Comparison of ENCODE assay signal across 17 cellular contexts in the genomic region with DNA sequence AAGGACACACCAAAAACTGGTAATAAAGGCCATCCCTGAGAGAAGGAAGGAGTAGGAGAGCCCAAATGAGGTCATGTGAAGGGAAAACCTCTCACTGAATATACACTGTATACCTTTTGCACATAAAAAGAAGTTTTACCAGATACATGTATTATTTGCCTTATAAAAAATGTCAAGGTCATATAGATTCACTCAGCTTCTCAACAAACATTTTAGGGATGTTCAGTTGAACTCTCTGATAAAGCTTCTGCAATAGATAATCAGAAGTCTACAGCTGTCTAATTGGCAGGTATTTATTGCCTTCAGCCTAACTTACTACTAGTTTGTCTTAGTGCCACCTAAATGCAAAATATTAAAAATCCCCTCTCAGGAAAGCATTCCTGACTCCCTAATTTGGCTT. TPM values are rescaled to one million over a fixed set of nuclear protein-coding genes. Genes with fewer than 3 reads are reported as not detected.
DNase-seq lines count a peak whose midpoint lies in the region; ATAC-seq, FAIRE-seq and TF ChIP-seq lines count a peak whose summit lies in the region.
"Had no signal": no experiment of that assay in that cellular context is flagged by ENCODE, and none has a peak within 500 bp of the region (broad histone marks: within the 10 kb centered on the region; RNA-seq: fewer than 3 reads in every experiment).

No MANE protein-coding gene starts in this region.

- H3K4me3 ChIP-seq in HEK293 (ENCODE audit: low read depth, low read length), result no peak overlapping the region
- H3K4me3 ChIP-seq in IMR-90 (ENCODE audit: insufficient read depth, low read depth, low read length), result no peak overlapping the region
- H3K4me3 ChIP-seq in GM12878, result no peak overlapping the region
- H3K4me3 ChIP-seq: A549, HAP-1 had no signal

- TF ChIP-seq RAD21 in IMR-90 (IDR thresholded peaks at IDR 0.05; ENCODE audit: low read length), result no peak
- no peak for TF ChIP-seq RAD21 in GM12878 (IDR thresholded peaks at IDR 0.05; ENCODE audit: insufficient read depth, low read depth, low read length)

- peak; percentile 23 for FAIRE-seq in GM12878 (lab: Jason Lieb, UNC)
- FAIRE-seq: A549, GM19239, H1 had no signal

- H3K36me3 ChIP-seq in HEK293 (ENCODE audit: control insufficient read depth in 2 of 2, insufficient read depth in 1 of 2, low read length in 2 of 2), result no peaks in the 10 kb centered on the region; a peak in 1 of 3 replicates
- H3K36me3 ChIP-seq in IMR-90 (ENCODE audit: control insufficient read depth, insufficient read depth, low read length), result no peaks in the 10 kb centered on the region
- H3K36me3 ChIP-seq in GM12878 (ENCODE audit: control insufficient read depth in 2 of 2, insufficient read depth in 2 of 2, low read length in 1 of 2), result no peaks in the 10 kb centered on the region
- H3K36me3 ChIP-seq: HAP-1 had no signal

- no peak for TF ChIP-seq CTCF in HEK293 (tag by site-specific recombination; IDR thresholded peaks at IDR 0.05)
- no peak for TF ChIP-seq CTCF in IMR-90 (conservative IDR thresholded peaks at IDR 0.05; ENCODE audit: low read depth, low read length)
- TF ChIP-seq CTCF in GM12878 (IDR thresholded peaks at IDR 0.05 in 2 of 3, conservative IDR thresholded peaks at IDR 0.05 in 1 of 3; ENCODE audit: control insufficient read depth in 2 of 3, extremely low read depth in 1 of 3, insufficient read depth in 1 of 3, low read depth in 3 of 3, low read length in 3 of 3), result no peak
- TF ChIP-seq CTCF in mesothelial cell of epicardium (IDR thresholded peaks at IDR 0.05; ENCODE audit: unreplicated experiment), result no peak

- POLR2A ChIA-PET in HEK293 (lab: Yijun Ruan, JAX), result no interaction called here
- POLR2A ChIA-PET in IMR-90 (lab: Charles Lee; ENCODE audit: unreplicated experiment), result interaction anchor here (0.7 kb wide), 1 partner anchor 511 kb away, joined by 3 read pairs; no protein-coding TSS in a partner anchor
- POLR2A ChIA-PET in GM12878 (lab: Charles Lee), result no interaction called here

- RAD21 ChIA-PET in GM12878 (lab: Charles Lee; ENCODE audit: unreplicated experiment), result interaction anchor here (0.6 kb wide), 1 partner anchor 8 kb away, joined by 3 read pairs; no protein-coding TSS in a partner anchor

- H4K91ac ChIP-seq in IMR-90 (ENCODE audit: insufficient read depth, low read depth, low read length), result no peak overlapping the region

- intact Hi-C loops in IMR-90 (cut with micrococcal nuclease) (no loop called here), GM12878 (cut with micrococcal nuclease; ENCODE audit: unreplicated experiment) (no loop called here)

- H3K4me2 ChIP-seq in IMR-90 (ENCODE audit: low read depth, low read length), result no peak overlapping the region
- H3K4me2 ChIP-seq in GM12878 (ENCODE audit: control insufficient read depth, insufficient read depth), result no peak overlapping the region
- H3K4me2 ChIP-seq: A549 had no signal

- H3K27me3 ChIP-seq in IMR-90 (ENCODE audit: control insufficient read depth, insufficient read depth, low read length), result no peaks in the 10 kb centered on the region
- H3K27me3 ChIP-seq in GM12878 (replicated peaks in 1 of 2; ENCODE audit: control insufficient read depth in 2 of 2, insufficient read depth in 2 of 2, low read length in 1 of 2), result no peaks in the 10 kb centered on the region

- CTCF ChIA-PET in HEK293 (lab: Yijun Ruan, JAX) (no interaction called here), IMR-90 (lab: Yijun Ruan, JAX) (no interaction called here), GM12878 (lab: Yijun Ruan, JAX) (interaction anchor here (0.6 to 1.9 kb wide), 3 partner anchors 10 to 253 kb away, joined by 3 to 8 read pairs (median 4); no protein-coding TSS in a partner anchor)

- no peak overlapping the region for H3K27ac ChIP-seq in HEK293 (ENCODE audit: extremely low read depth, low read depth, low read length)
- no peak overlapping the region for H3K27ac ChIP-seq in IMR-90 (ENCODE audit: insufficient read depth, low read length)
- no peak overlapping the region for H3K27ac ChIP-seq in GM12878 (ENCODE audit: control insufficient read depth, insufficient read depth)
- H3K27ac ChIP-seq: A549 had no signal

- dilution Hi-C loops in IMR-90 (cut with HindIII; ENCODE audit: low sequenced_read_pairs, unreplicated experiment), result no loop called here

- H3K14ac ChIP-seq in IMR-90 (replicated peaks; ENCODE audit: low read depth, low read length), result no peak overlapping the region; the same call in 1 of the 2 replicates

- peaks cover 10% of the 10 kb centered on the region for H3K4me1 Mint-ChIP-seq in mesothelial cell of epicardium

- no peaks in the 10 kb centered on the region for H3K9me3 ChIP-seq in HEK293 (ENCODE audit: control insufficient read depth, insufficient read depth, low read depth, low read length)
- H3K9me3 ChIP-seq in IMR-90 (ENCODE audit: control insufficient read depth, insufficient read depth, low read length), result no peaks in the 10 kb centered on the region
- H3K9me3 ChIP-seq in GM12878 (replicated peaks; ENCODE audit: control insufficient read depth, insufficient read depth, low read length), result no peaks in the 10 kb centered on the region
- H3K9me3 ChIP-seq: A549, Caco-2, HAP-1 had no signal

- DNase-seq in IMR-90 (no peak), GM12878 (ENCODE audit: low read depth, low spot score) (no peak), mesothelial cell of epicardium (ENCODE audit: low spot score in 2 of 2, unreplicated experiment in 2 of 2) (no peak), NCI-H1092 treated with DMSO at 0.1 percent for 48 hours (lab: John Stamatoyannopoulos, UW) (no peak), NOMO-1 treated with DMSO at 0.1 percent for 48 hours (lab: John Stamatoyannopoulos, UW; ENCODE audit: unreplicated experiment) (no peak)
- DNase-seq: Caco-2; CD8-positive, alpha-beta T cell; DND-41; GDM1; HFFc6 had no signal

- no peak overlapping the region for H2BK20ac ChIP-seq in IMR-90 (ENCODE audit: low read depth, low read length)

- peaks cover 2% of the 10 kb centered on the region; the same call in 1 of the 2 replicates for H3K9me1 ChIP-seq in IMR-90 (ENCODE audit: insufficient read depth, low read length)

- in situ Hi-C loops in IMR-90 (cut with MboI; ENCODE audit: low sequenced_read_pairs) (no loop called here), GM12878 (cut with MboI) (no loop called here)

- H3K23ac ChIP-seq in IMR-90 (ENCODE audit: low read depth, low read length), result peak overlapping the region; percentile 69; the same call in 1 of the 2 replicates

- peaks cover 13% of the 10 kb centered on the region for H3K79me2 ChIP-seq in GM12878 (ENCODE audit: control insufficient read depth, insufficient read depth, low read length)

- H4K20me1 ChIP-seq in IMR-90 (ENCODE audit: insufficient read depth, low read length) (peaks cover 40% of the 10 kb centered on the region), GM12878 (ENCODE audit: control insufficient read depth, insufficient read depth) (no peaks in the 10 kb centered on the region)

- peaks cover 13% of the 10 kb centered on the region for H3K4me1 ChIP-seq in HEK293 (ENCODE audit: control insufficient read depth, insufficient read depth, low read length)
- H3K4me1 ChIP-seq in IMR-90 (ENCODE audit: control insufficient read depth, insufficient read depth, low read length), result no peaks in the 10 kb centered on the region
- peaks cover 2% of the 10 kb centered on the region; the same call in 1 of the 2 replicates for H3K4me1 ChIP-seq in GM12878 (ENCODE audit: control insufficient read depth, insufficient read depth, low read length)

- no peak for TF ChIP-seq POLR2A in IMR-90 (IDR thresholded peaks at IDR 0.05; ENCODE audit: low read depth, low read length)
- no peak for TF ChIP-seq POLR2A in GM12878 (IDR thresholded peaks at IDR 0.05; ENCODE audit: low read depth, low read length)

- no peak overlapping the region for H2AK9ac ChIP-seq in IMR-90 (replicated peaks; ENCODE audit: low read depth, low read length, poor library complexity)

- no peak overlapping the region for H2BK15ac ChIP-seq in IMR-90 (ENCODE audit: low read depth, low read length)

- H3K27ac Mint-ChIP-seq in mesothelial cell of epicardium, result peak overlapping the region; percentile 71
- H3K27ac Mint-ChIP-seq: CD14-positive monocyte; CD8-positive, alpha-beta T cell; HFFc6 had no signal

- H2BK120ac ChIP-seq in IMR-90 (ENCODE audit: low read depth, low read length), result no peak overlapping the region

- no peak overlapping the region for H4K8ac ChIP-seq in IMR-90 (ENCODE audit: low read depth in 2 of 2, low read length in 2 of 2)

- TF ChIP-seq EP300 in GM12878 (IDR thresholded peaks at IDR 0.05; ENCODE audit: borderline replicate concordance in 1 of 2, control insufficient read depth in 1 of 2, low read depth in 2 of 2, low read length in 2 of 2), result no peak

- H2AFZ ChIP-seq in IMR-90 (replicated peaks; ENCODE audit: low read length, poor library complexity), result no peak overlapping the region
- H2AFZ ChIP-seq in GM12878 (ENCODE audit: control insufficient read depth, low read depth, low read length), result no peak overlapping the region

- no peak overlapping the region for H3K4me3 Mint-ChIP-seq in mesothelial cell of epicardium
- H3K4me3 Mint-ChIP-seq: CD14-positive monocyte; CD8-positive, alpha-beta T cell; HFFc6 had no signal

- peaks cover 28 to 62% of the 10 kb centered on the region in 2 experiments for H3K79me1 ChIP-seq in IMR-90 (ENCODE audit: low read depth in 1 of 2, low read length in 2 of 2)

- H3K9ac ChIP-seq in IMR-90 (ENCODE audit: low read depth, low read length), result no peak overlapping the region
- no peak overlapping the region for H3K9ac ChIP-seq in GM12878 (ENCODE audit: control insufficient read depth, insufficient read depth, low read length)

- H3K4ac ChIP-seq in IMR-90 (ENCODE audit: low read depth, low read length), result no peak overlapping the region

- no TSS peak for BruUV-seq in IMR-90 (replicated peaks; lab: Mats Ljungman, UMichigan)
- no TSS peak for BruUV-seq in GM12878 (replicated peaks; lab: Mats Ljungman, UMichigan)

- H3K27me3 Mint-ChIP-seq in mesothelial cell of epicardium (ENCODE audit: low read depth), result no peaks in the 10 kb centered on the region

- H2AK5ac ChIP-seq in IMR-90 (ENCODE audit: low read depth, low read length), result no peak overlapping the region

- no peak overlapping the region for H3K56ac ChIP-seq in IMR-90 (ENCODE audit: extremely low read depth, insufficient read depth, low read length)

- H2BK5ac ChIP-seq in IMR-90 (ENCODE audit: low read depth, low read length, poor library complexity, severe bottlenecking), result no peak overlapping the region

- H3K18ac ChIP-seq in IMR-90 (ENCODE audit: low read depth, low read length), result no peak overlapping the region

- H3K36me3 Mint-ChIP-seq in mesothelial cell of epicardium, result no peaks in the 10 kb centered on the region

- SMC1A ChIA-PET in GM12878 (lab: Charles Lee; ENCODE audit: uncharacterized antibody, unreplicated experiment), result interaction anchor here (0.6 kb wide), 1 partner anchor 301 kb away, joined by 3 read pairs; no protein-coding TSS in a partner anchor

- no peak overlapping the region for H4K5ac ChIP-seq in IMR-90 (ENCODE audit: low read depth, low read length)

- no peaks in the 10 kb centered on the region for H3K9me3 Mint-ChIP-seq in mesothelial cell of epicardium
- H3K9me3 Mint-ChIP-seq: CD14-positive monocyte; CD8-positive, alpha-beta T cell; HFFc6 had no signal

- ATAC-seq in IMR-90 (ENCODE audit: low read depth) (no peak), GM12878 (no peak), GM21576 (IDR thresholded peaks at IDR 0.05; ENCODE audit: unreplicated experiment) (no peak)
- ATAC-seq: A549; CD8-positive, alpha-beta T cell had no signal

RNA-seq across cellular contexts. Expression of a gene that starts 8.7 kb away (rescaled TPM):
- total RNA-seq in IMR-90 (2012; rRNA removed), result 45.3 and 48.3 TPM in 2 replicates
- 21.9 and 28.0 TPM in 2 replicates for polyA plus RNA-seq in IMR-90 (2012; rRNA removed)
- 11.6 and 19.2 TPM in 2 replicates for polyA plus RNA-seq in IMR-90 (2012; cell fraction: cytosol; rRNA removed)
- polyA plus RNA-seq in IMR-90 (2012; cell fraction: nucleus; rRNA removed; ENCODE audit: low replicate concordance), result 20.3 and 77.4 TPM in 2 replicates
- total RNA-seq in GM12878 (2013; cell fraction: nucleolus; rRNA removed), result 123 and 135 TPM in 2 replicates
- 22.1 and 22.2 TPM in 2 replicates for total RNA-seq in GM12878 (2014; rRNA removed)
- 15.2 and 17.7 TPM in 2 replicates for total RNA-seq in GM12878 (2014; rRNA removed; fragmentation: Illumina TruSeq; extraction: Trizol)
- 13.4 and 19.0 TPM in 2 replicates for total RNA-seq in GM12878 (2021)
- 10.6 TPM for polyA plus RNA-seq in GM12878 (2011; ENCODE audit: low read depth)
- polyA plus RNA-seq in GM12878 (2011; rRNA removed), result 27.5 and 29.4 TPM in 2 replicates
- polyA plus RNA-seq in GM12878 (2011; cell fraction: cytosol; rRNA removed), result 17.6 and 23.7 TPM in 2 replicates
- 46.6 and 57.2 TPM in 2 replicates for polyA plus RNA-seq in GM12878 (2011; cell fraction: nucleus; rRNA removed)
- 11.2 and 13.6 TPM in 2 replicates for polyA plus RNA-seq in GM12878 (2012)
- 15.1 and 21.3 TPM in 2 replicates for polyA plus RNA-seq in GM12878 (2014; fragmentation: Illumina TruSeq; extraction: Trizol)
- polyA plus RNA-seq in GM12878 (2014; fragmentation: Nextera tagmentation; extraction: Ambion mirVana), result 1 to 10 TPM; 6.2 to 9.0 TPM
- 16.0 and 19.3 TPM in 2 replicates for polyA plus RNA-seq in GM12878 (2014; rRNA removed)
- polyA plus RNA-seq in GM12878 (2016; fragmentation: Nextera tagmentation; extraction: Ambion mirVana), result 10 to 100 TPM; 14.5 to 15.9 TPM
- polyA minus RNA-seq in GM12878 (2011; rRNA and poly(A)+ RNA removed), result 41.2 and 50.5 TPM in 2 replicates
- polyA minus RNA-seq in GM12878 (2011; cell fraction: cytosol; rRNA and poly(A)+ RNA removed), result 4.1 and 12.2 TPM in 2 replicates
- 24.5 and 55.5 TPM in 2 replicates for polyA minus RNA-seq in GM12878 (2011; cell fraction: nucleus; rRNA and poly(A)+ RNA removed)
- total RNA-seq in mesothelial cell of epicardium, result 112 to 123 TPM (median 117 TPM) in 3 replicates

RNA-seq across cellular contexts. Expression of a gene that starts 30.7 kb away (rescaled TPM):
- total RNA-seq in IMR-90 (2012; rRNA removed), result 16.7 and 27.6 TPM in 2 replicates
- polyA plus RNA-seq in IMR-90 (2012; rRNA removed), result 27.0 and 40.1 TPM in 2 replicates
- polyA plus RNA-seq in IMR-90 (2012; cell fraction: cytosol; rRNA removed), result 19.7 and 28.3 TPM in 2 replicates
- polyA plus RNA-seq in IMR-90 (2012; cell fraction: nucleus; rRNA removed; ENCODE audit: low replicate concordance), result 60.9 and 121 TPM in 2 replicates
- total RNA-seq in GM12878 (2013; cell fraction: nucleolus; rRNA removed), result 184 and 193 TPM in 2 replicates
- total RNA-seq in GM12878 (2014; rRNA removed), result 59.9 and 72.0 TPM in 2 replicates
- total RNA-seq in GM12878 (2014; rRNA removed; fragmentation: Illumina TruSeq; extraction: Trizol), result 54.9 and 58.3 TPM in 2 replicates
- 44.7 and 48.1 TPM in 2 replicates for total RNA-seq in GM12878 (2021)
- polyA plus RNA-seq in GM12878 (2011; ENCODE audit: low read depth), result 67.3 TPM
- 115 and 116 TPM in 2 replicates for polyA plus RNA-seq in GM12878 (2011; rRNA removed)
- 98.4 and 120 TPM in 2 replicates for polyA plus RNA-seq in GM12878 (2011; cell fraction: cytosol; rRNA removed)
- polyA plus RNA-seq in GM12878 (2011; cell fraction: nucleus; rRNA removed), result 100 and 108 TPM in 2 replicates
- 70.1 and 80.3 TPM in 2 replicates for polyA plus RNA-seq in GM12878 (2012)
- 91.2 and 91.8 TPM in 2 replicates for polyA plus RNA-seq in GM12878 (2014; fragmentation: Illumina TruSeq; extraction: Trizol)
- 10 to 100 TPM; 36.5 to 37.1 TPM for polyA plus RNA-seq in GM12878 (2014; fragmentation: Nextera tagmentation; extraction: Ambion mirVana)
- polyA plus RNA-seq in GM12878 (2014; rRNA removed), result 79.0 and 82.6 TPM in 2 replicates
- 10 to 100 TPM; 30.3 to 33.7 TPM for polyA plus RNA-seq in GM12878 (2016; fragmentation: Nextera tagmentation; extraction: Ambion mirVana)
- polyA minus RNA-seq in GM12878 (2011; rRNA and poly(A)+ RNA removed), result 114 and 123 TPM in 2 replicates
- polyA minus RNA-seq in GM12878 (2011; cell fraction: cytosol; rRNA and poly(A)+ RNA removed), result 24.1 and 27.3 TPM in 2 replicates
- polyA minus RNA-seq in GM12878 (2011; cell fraction: nucleus; rRNA and poly(A)+ RNA removed), result 42.1 and 53.9 TPM in 2 replicates
- total RNA-seq in mesothelial cell of epicardium, result 71.8 to 77.0 TPM (median 74.4 TPM) in 3 replicates
